In the genomic region with DNA sequence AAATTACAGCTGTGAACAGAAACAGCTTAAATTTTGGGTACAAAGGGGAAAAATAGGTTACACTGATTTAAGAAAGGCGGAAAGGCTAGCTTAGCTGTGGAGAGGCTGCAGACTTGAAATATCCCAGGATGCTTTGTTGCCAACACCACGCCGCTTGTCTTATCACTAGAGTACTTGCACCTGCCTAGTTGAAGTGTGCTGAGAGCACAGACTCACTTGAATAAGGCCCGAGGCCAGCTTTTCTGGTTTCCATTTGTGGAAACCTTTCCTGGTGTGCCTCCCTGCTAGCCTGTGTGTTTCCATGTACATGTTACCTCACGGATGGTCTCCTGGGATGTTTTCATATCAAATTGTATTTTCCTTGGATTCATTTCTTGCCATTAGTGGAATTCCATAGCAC, we compare ENCODE assay signal across 11 cellular contexts. TPM values are rescaled to one million over a fixed set of nuclear protein-coding genes. Genes with fewer than 3 reads are reported as not detected.
DNase-seq lines count a peak whose midpoint lies in the region; ATAC-seq and TF ChIP-seq lines count a peak whose summit lies in the region.
"Had no signal": no experiment of that assay in that cellular context is flagged by ENCODE, and none has a peak within 500 bp of the region (broad histone marks: within the 10 kb centered on the region; RNA-seq: fewer than 3 reads in every experiment).

No MANE protein-coding gene starts in this region.

- H3K36me3 ChIP-seq in thoracic aorta (no peaks in the 10 kb centered on the region), brain microvascular endothelial cell (replicated peaks) (no peaks in the 10 kb centered on the region)
- H3K36me3 ChIP-seq: neutrophil had no signal

- peak overlapping the region in 1 of 2 donors; percentile 14 for H3K27ac ChIP-seq in thoracic aorta
- H3K27ac ChIP-seq in brain microvascular endothelial cell: no peak overlapping the region
- H3K27ac ChIP-seq: neutrophil had no signal

- H3K4me3 ChIP-seq in thoracic aorta (peak overlapping the region; percentile 71), brain microvascular endothelial cell (ENCODE audit: low read depth, low read length) (no peak overlapping the region)

- no peak overlapping the region for H3K27ac Mint-ChIP-seq in endothelial cell (ENCODE audit: unreplicated experiment)

- peaks cover 7% of the 10 kb centered on the region for H3K27me3 Mint-ChIP-seq in endothelial cell (ENCODE audit: unreplicated experiment)

- H3K4me1 ChIP-seq in thoracic aorta (ENCODE audit: control insufficient read depth in 1 of 2, low read depth in 2 of 2): peaks cover 23 to 60% of the 10 kb centered on the region in 2 donors

- H3K27me3 ChIP-seq in thoracic aorta (replicated peaks; ENCODE audit: insufficient read depth) (no peaks in the 10 kb centered on the region), brain microvascular endothelial cell (replicated peaks) (no peaks in the 10 kb centered on the region)

- H3K9me3 ChIP-seq in thoracic aorta: no peaks in the 10 kb centered on the region
- H3K9me3 ChIP-seq: neutrophil had no signal

- in situ Hi-C loops in brain microvascular endothelial cell (cut with HindIII; ENCODE audit: low pct_ligation_motif_present, low sequenced_read_pairs): no loop called here

- H3K4me3 Mint-ChIP-seq in endothelial cell (ENCODE audit: unreplicated experiment): peak overlapping the region; percentile 95

- TF ChIP-seq CTCF in endothelial cell (IDR thresholded peaks at IDR 0.05; ENCODE audit: unreplicated experiment) (no peak), thoracic aorta (IDR thresholded peaks at IDR 0.05) (no peak), brain microvascular endothelial cell (IDR thresholded peaks at IDR 0.05; ENCODE audit: low read depth, low read length, missing control alignments) (no peak)

- ATAC-seq in thoracic aorta (ENCODE audit: insufficient number of reproducible peaks, low FRiP score, low read depth): no peak

- H3K4me1 Mint-ChIP-seq in endothelial cell (ENCODE audit: unreplicated experiment): peaks cover 47% of the 10 kb centered on the region

- H3K36me3 Mint-ChIP-seq in endothelial cell (ENCODE audit: low read depth, unreplicated experiment): peaks cover 6% of the 10 kb centered on the region

- H3K9me3 Mint-ChIP-seq in endothelial cell (ENCODE audit: unreplicated experiment): no peaks in the 10 kb centered on the region

- peak; percentile 24 for DNase-seq in activated effector memory CD4-positive, alpha-beta T cell treated with anti-CD3 and anti-CD28 coated beads, Interleukin-2, amount 50 U/mL, for 16 hours
- no peak for DNase-seq in activated effector memory CD4-positive, alpha-beta T cell treated with Interleukin-2 at 50 U/mL for 16 hours
- DNase-seq in NCI-H748 (lab: John Stamatoyannopoulos, UW; ENCODE audit: unreplicated experiment): peak; percentile 53
- DNase-seq in endothelial cell (ENCODE audit: low spot score): no peak
- DNase-seq in thoracic aorta (ENCODE audit: low spot score): no peak
- no peak for DNase-seq in brain microvascular endothelial cell
- DNase-seq in kidney glomerular epithelial cell (lab: John Stamatoyannopoulos, UW): no peak
- no peak for DNase-seq in NCI-H2081 treated with DMSO at 0.1 percent for 48 hours (lab: John Stamatoyannopoulos, UW)
- DNase-seq: activated CD8-positive, alpha-beta memory T cell treated with anti-CD3 and anti-CD28 coated beads, Interleukin-2, amount 50 U/mL, for 48 hours; aorta had no signal

RNA-seq across cellular contexts. Expression of a gene that starts 3.2 kb away (rescaled TPM):
- total RNA-seq in endothelial cell (ENCODE audit: unreplicated experiment) (24.9 TPM), thoracic aorta (10 to 100 TPM; 25.7 to 28.7 TPM)

Comparison
In these comparisons a context has a peak if more than half of its experiments do, and no peak if none do; other contexts are left out.
1. DNase-seq: peak in activated effector memory CD4-positive, alpha-beta T cell treated with anti-CD3 and anti-CD28 coated beads, Interleukin-2, amount 50 U/mL, for 16 hours (single experiment) and NCI-H748 (single experiment); none in activated effector memory CD4-positive, alpha-beta T cell treated with Interleukin-2 at 50 U/mL for 16 hours (single experiment), endothelial cell (single experiment), thoracic aorta (single experiment), brain microvascular endothelial cell (single experiment), kidney glomerular epithelial cell (single experiment) and NCI-H2081 treated with DMSO at 0.1 percent for 48 hours (single experiment).